Comparison of ENCODE assay signal across 29 cellular contexts in genomic region chr2:148906136-148906535, GRCh38. TPM values are rescaled to one million over a fixed set of nuclear protein-coding genes. Genes with fewer than 3 reads are reported as not detected.
A peak's percentile ranks its signal among the peaks of the same experiment; 100 is the strongest.
DNase-seq lines count a peak whose midpoint lies in the region; ATAC-seq and TF ChIP-seq lines count a peak whose summit lies in the region.
"Had no signal": no experiment of that assay in that cellular context is flagged by ENCODE, and none has a peak within 500 bp of the region (broad histone marks: within the 10 kb centered on the region; RNA-seq: fewer than 3 reads in every experiment).

No MANE protein-coding gene starts in this region.

- H3K9me3 Mint-ChIP-seq in chondrocyte (ENCODE audit: low read depth), result peaks cover 3% of the 10 kb centered on the region
- no peaks in the 10 kb centered on the region for H3K9me3 Mint-ChIP-seq in osteocyte (ENCODE audit: unreplicated experiment)
- H3K9me3 Mint-ChIP-seq in activated CD4-positive, alpha-beta T cell treated with anti-CD3 and anti-CD28 coated beads for 36 hours (ENCODE audit: low read depth), result peaks cover 5% of the 10 kb centered on the region
- H3K9me3 Mint-ChIP-seq: activated CD4-positive, alpha-beta T cell treated with anti-CD3 and anti-CD28 coated beads, Interleukin-2, amount 10 ng/mL, durations not matched to agents 7 days and 5 days had no signal

- no peak overlapping the region for H3K27ac ChIP-seq in left lung
- H3K27ac ChIP-seq: BLaER1 treated with 17β-estradiol and CSF1 and Interleukin-3, amounts not matched to agents 10 nM and 100 nM; cardiac muscle cell; heart left ventricle; skin epidermis; WERI-Rb-1 had no signal

- H3K4me1 Mint-ChIP-seq in chondrocyte (ENCODE audit: low read depth), result peaks cover 18% of the 10 kb centered on the region
- H3K4me1 Mint-ChIP-seq in osteocyte (ENCODE audit: unreplicated experiment), result peaks cover 36% of the 10 kb centered on the region
- H3K4me1 Mint-ChIP-seq in activated CD4-positive, alpha-beta T cell treated with anti-CD3 and anti-CD28 coated beads for 36 hours, result no peaks in the 10 kb centered on the region
- H3K4me1 Mint-ChIP-seq: activated CD4-positive, alpha-beta T cell treated with anti-CD3 and anti-CD28 coated beads, Interleukin-2, amount 10 ng/mL, durations not matched to agents 7 days and 5 days; activated CD8-positive, alpha-beta memory T cell treated with anti-CD3 and anti-CD28 coated beads, Interleukin-2, amount 10 ng/mL, durations not matched to agents 7 days and 5 days had no signal

- H3K4me3 ChIP-seq in left lung (no peak overlapping the region), BE2C (ENCODE audit: low read depth, low read length) (no peak overlapping the region)
- H3K4me3 ChIP-seq: BLaER1 treated with 17β-estradiol and CSF1 and Interleukin-3, amounts not matched to agents 10 nM and 100 nM; cardiac muscle cell; heart left ventricle; K562; skin epidermis had no signal

- no peaks in the 10 kb centered on the region for H3K27me3 Mint-ChIP-seq in chondrocyte (ENCODE audit: low read depth)
- no peaks in the 10 kb centered on the region for H3K27me3 Mint-ChIP-seq in osteocyte (ENCODE audit: unreplicated experiment)
- peaks cover 8% of the 10 kb centered on the region for H3K27me3 Mint-ChIP-seq in activated CD4-positive, alpha-beta T cell treated with anti-CD3 and anti-CD28 coated beads for 36 hours
- H3K27me3 Mint-ChIP-seq: activated CD4-positive, alpha-beta T cell treated with anti-CD3 and anti-CD28 coated beads, Interleukin-2, amount 10 ng/mL, durations not matched to agents 7 days and 5 days; activated CD8-positive, alpha-beta memory T cell treated with anti-CD3 and anti-CD28 coated beads, Interleukin-2, amount 10 ng/mL, durations not matched to agents 7 days and 5 days; T-helper 17 cell; type B pancreatic cell had no signal

- H3K4me1 ChIP-seq in left lung (no peaks in the 10 kb centered on the region), BE2C (peaks cover 5% of the 10 kb centered on the region; the same call in 1 of the 2 replicates)
- H3K4me1 ChIP-seq: heart left ventricle had no signal

- CTCF ChIA-PET in activated CD4-positive, alpha-beta T cell treated with anti-CD3 and anti-CD28 coated beads for 36 hours (lab: Charles Lee), result interaction anchor here (0.8 kb wide), 2 partner anchors 12 to 13 kb away, joined by 3 read pairs; no protein-coding TSS in a partner anchor

- peaks cover 2% of the 10 kb centered on the region for H3K36me3 Mint-ChIP-seq in chondrocyte (ENCODE audit: low read depth)
- H3K36me3 Mint-ChIP-seq in osteocyte (ENCODE audit: unreplicated experiment), result no peaks in the 10 kb centered on the region
- H3K36me3 Mint-ChIP-seq in activated CD4-positive, alpha-beta T cell treated with anti-CD3 and anti-CD28 coated beads for 36 hours (ENCODE audit: low read depth), result peaks cover 1% of the 10 kb centered on the region

- TF ChIP-seq CTCF in chondrocyte (IDR thresholded peaks at IDR 0.05), result no peak
- TF ChIP-seq CTCF in osteocyte (IDR thresholded peaks at IDR 0.05), result no peak
- no peak for TF ChIP-seq CTCF in left lung (IDR thresholded peaks at IDR 0.05)
- TF ChIP-seq CTCF in BE2C (IDR thresholded peaks at IDR 0.05; ENCODE audit: low read depth, low read length), result no peak

- no peaks in the 10 kb centered on the region for H3K36me3 ChIP-seq in left lung
- no peaks in the 10 kb centered on the region for H3K36me3 ChIP-seq in BE2C
- H3K36me3 ChIP-seq: BLaER1 treated with 17β-estradiol and CSF1 and Interleukin-3, amounts not matched to agents 10 nM and 100 nM; cardiac muscle cell; heart left ventricle; WERI-Rb-1 had no signal

- DNase-seq in Daoy (ENCODE audit: low read depth) (peak; percentile 36), LHCN-M2 (ENCODE audit: low read depth) (peak; percentile 51), chondrocyte (ENCODE audit: low spot score) (no peak), osteocyte (ENCODE audit: extremely low spot score, unreplicated experiment) (no peak), RKO (ENCODE audit: low spot score) (no peak), left lung (no peak), BE2C (no peak)
- DNase-seq in activated CD4-positive, alpha-beta T cell treated with anti-CD3 and anti-CD28 coated beads for 36 hours, result no peak
- DNase-seq: ACHN; activated CD4-positive, alpha-beta T cell treated with anti-CD3 and anti-CD28 coated beads, Interleukin-2, amount 10 ng/mL, durations not matched to agents 7 days and 5 days; activated CD8-positive, alpha-beta memory T cell treated with anti-CD3 and anti-CD28 coated beads, Interleukin-2, amount 10 ng/mL, durations not matched to agents 7 days and 5 days; activated naive CD4-positive, alpha-beta T cell treated with anti-CD3 and anti-CD28 coated beads for 36 hours; activated T-cell treated with anti-CD3 and anti-CD28 coated beads, Interleukin-2, amount 50 U/mL, for 72 hours; Calu3; DND-41; H7; heart left ventricle; left cardiac atrium; NCI-H1417 treated with DMSO at 0.1 percent for 48 hours; NCI-H526; RPMI8226; SK-N-SH; T-helper 17 cell; WERI-Rb-1 had no signal

- intact Hi-C loops in activated CD4-positive, alpha-beta T cell treated with anti-CD3 and anti-CD28 coated beads for 36 hours (cut with DNase I, micrococcal nuclease), result no loop called here
- intact Hi-C loops in left lung (cut with DNase I), result no loop called here

- H3K27ac Mint-ChIP-seq in chondrocyte (ENCODE audit: unreplicated experiment), result peak overlapping the region; percentile 68
- H3K27ac Mint-ChIP-seq in osteocyte (ENCODE audit: unreplicated experiment), result peak overlapping the region; percentile 91
- H3K27ac Mint-ChIP-seq in activated CD4-positive, alpha-beta T cell treated with anti-CD3 and anti-CD28 coated beads for 36 hours, result no peak overlapping the region
- H3K27ac Mint-ChIP-seq: activated CD4-positive, alpha-beta T cell treated with anti-CD3 and anti-CD28 coated beads, Interleukin-2, amount 10 ng/mL, durations not matched to agents 7 days and 5 days; activated CD8-positive, alpha-beta memory T cell treated with anti-CD3 and anti-CD28 coated beads, Interleukin-2, amount 10 ng/mL, durations not matched to agents 7 days and 5 days; activated naive CD4-positive, alpha-beta T cell treated with anti-CD3 and anti-CD28 coated beads for 36 hours; activated T-cell treated with anti-CD3 and anti-CD28 coated beads, Interleukin-2, amount 50 U/mL, for 72 hours; T-helper 17 cell; type B pancreatic cell had no signal

- H3K27me3 ChIP-seq in left lung, result no peaks in the 10 kb centered on the region
- H3K27me3 ChIP-seq in BE2C, result no peaks in the 10 kb centered on the region
- H3K27me3 ChIP-seq: BLaER1 treated with 17β-estradiol and CSF1 and Interleukin-3, amounts not matched to agents 10 nM and 100 nM; cardiac muscle cell had no signal

- H3K9me3 ChIP-seq in left lung (peaks cover 0 to 4% of the 10 kb centered on the region in 2 donors), BE2C (no peaks in the 10 kb centered on the region)
- H3K9me3 ChIP-seq: heart left ventricle, SK-N-SH had no signal

- H3K4me3 Mint-ChIP-seq in chondrocyte (ENCODE audit: unreplicated experiment) (no peak overlapping the region), osteocyte (ENCODE audit: unreplicated experiment) (no peak overlapping the region)
- no peak overlapping the region for H3K4me3 Mint-ChIP-seq in activated CD4-positive, alpha-beta T cell treated with anti-CD3 and anti-CD28 coated beads for 36 hours
- H3K4me3 Mint-ChIP-seq: activated CD4-positive, alpha-beta T cell treated with anti-CD3 and anti-CD28 coated beads, Interleukin-2, amount 10 ng/mL, durations not matched to agents 7 days and 5 days; activated CD8-positive, alpha-beta memory T cell treated with anti-CD3 and anti-CD28 coated beads, Interleukin-2, amount 10 ng/mL, durations not matched to agents 7 days and 5 days; activated naive CD4-positive, alpha-beta T cell treated with anti-CD3 and anti-CD28 coated beads for 36 hours; activated T-cell treated with anti-CD3 and anti-CD28 coated beads, Interleukin-2, amount 50 U/mL, for 72 hours; T-helper 17 cell; type B pancreatic cell had no signal

- no peak for ATAC-seq in activated CD4-positive, alpha-beta T cell treated with anti-CD3 and anti-CD28 coated beads for 36 hours
- no peak for ATAC-seq in left lung
- ATAC-seq: activated CD8-positive, alpha-beta memory T cell treated with anti-CD3 and anti-CD28 coated beads, Interleukin-2, amount 10 ng/mL, durations not matched to agents 7 days and 5 days; activated T-cell treated with anti-CD3 and anti-CD28 coated beads, Interleukin-2, amount 50 U/mL, for 72 hours; heart left ventricle; K562; left cardiac atrium; T-helper 17 cell had no signal

- POLR2A ChIA-PET in activated CD4-positive, alpha-beta T cell treated with anti-CD3 and anti-CD28 coated beads for 36 hours (lab: Charles Lee), result interaction anchor here (0.5 kb wide), 1 partner anchor 262 kb away, joined by 3 read pairs; no protein-coding TSS in a partner anchor

RNA-seq across cellular contexts. Expression of gene KIF5C, which starts 31.1 kb away (rescaled TPM):
- total RNA-seq in Daoy (2014; rRNA removed; shearing (Covaris generic)), result 3.2 and 5.1 TPM in 2 replicates
- total RNA-seq in LHCN-M2 (2014; rRNA removed), result 0.17 and 0.32 TPM in 2 replicates
- 0.10 TPM for polyA plus RNA-seq in LHCN-M2 (2012)
- 2.6 to 3.8 TPM (median 3.1 TPM) in 3 replicates for total RNA-seq in chondrocyte
- total RNA-seq in osteocyte, result 10.2 and 10.7 TPM in 2 replicates
- 10 to 100 TPM; 13.5 to 14.1 TPM for total RNA-seq in activated CD4-positive, alpha-beta T cell treated with anti-CD3 and anti-CD28 coated beads for 36 hours
- under 1 TPM; 0.92 to 0.96 TPM for total RNA-seq in left lung
- 16.6 TPM for polyA plus RNA-seq in BE2C (2012; ENCODE audit: insufficient read depth, insufficient read length, low read depth)

Comparison
In these comparisons a context has a peak if more than half of its experiments do, and no peak if none do; other contexts are left out.
1. DNase-seq: peak in Daoy (single experiment) and LHCN-M2 (single experiment); none in chondrocyte (single experiment), osteocyte (single experiment), RKO (single experiment), activated CD4-positive, alpha-beta T cell treated with anti-CD3 and anti-CD28 coated beads for 36 hours (single experiment), left lung (0 of 2) and BE2C (single experiment).